ENCODE assay signal across 8 cellular contexts in the genomic region with DNA sequence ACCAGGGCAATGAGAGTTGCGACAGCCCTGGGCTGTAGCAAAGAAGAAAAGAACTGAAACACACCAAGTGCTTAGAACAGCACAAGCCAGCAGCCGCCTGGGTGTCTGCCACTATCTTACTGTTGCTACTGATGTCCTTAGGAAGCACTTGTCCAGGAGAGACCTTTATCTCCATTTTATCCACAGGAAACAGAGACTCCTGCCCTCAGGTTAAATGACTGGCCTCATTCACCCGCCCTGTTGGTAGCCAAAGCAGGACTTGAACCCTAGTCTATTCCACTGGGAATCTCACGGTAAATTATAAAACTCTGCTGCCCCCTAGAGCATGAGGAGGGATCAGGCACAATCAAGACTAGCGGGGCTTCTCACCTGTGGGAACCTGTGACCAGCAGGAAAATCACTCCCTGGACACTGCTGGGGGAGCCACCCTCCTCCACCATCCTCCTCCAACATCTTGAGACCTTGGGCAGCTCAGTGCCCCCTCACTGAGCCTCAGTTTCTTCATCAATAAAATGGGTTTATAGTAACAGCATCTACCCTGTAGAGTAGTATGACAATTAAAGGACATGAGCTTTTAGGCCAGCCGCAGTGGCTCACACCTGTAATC. TPM values are rescaled to one million over a fixed set of nuclear protein-coding genes. Genes with fewer than 3 reads are reported as not detected.
DNase-seq lines count a peak whose midpoint lies in the region; ATAC-seq and TF ChIP-seq lines count a peak whose summit lies in the region.

No MANE protein-coding gene starts in this region.

- BruUV-seq in HCT116 (replicated peaks; lab: Mats Ljungman, UMichigan), result no TSS peak
- BruUV-seq in mammary epithelial cell (replicated peaks; lab: Mats Ljungman, UMichigan), result no TSS peak

- no peaks in the 10 kb centered on the region for H3K36me3 Mint-ChIP-seq in activated T-helper 2 cell treated with anti-CD3 and anti-CD28 coated beads, Interferon-gamma antibody, Interleukin-2, Interleukin-4, amounts not matched to agents 10 μg/mL and 5 μg/mL and 100 μg/mL, durations not matched to agents 14 hours and 24 hours and 36 hours (ENCODE audit: low read depth)

- no peaks in the 10 kb centered on the region for H4K20me1 ChIP-seq in HCT116 (ENCODE audit: insufficient read depth)
- H4K20me1 ChIP-seq in mammary epithelial cell (ENCODE audit: insufficient read depth, low read length), result no peaks in the 10 kb centered on the region

- TF ChIP-seq CTCF in HCT116 (IDR thresholded peaks at IDR 0.05 in 2 of 3, conservative IDR thresholded peaks at IDR 0.05 in 1 of 3; ENCODE audit: borderline replicate concordance in 1 of 3, insufficient read depth in 1 of 3, low read depth in 2 of 3, low read length in 2 of 3) (peak; percentile 81 to 93 (median 87)), mammary epithelial cell (conservative IDR thresholded peaks at IDR 0.05 in 1 of 2, IDR thresholded peaks at IDR 0.05 in 1 of 2; ENCODE audit: extremely low read depth in 1 of 2, insufficient read depth in 1 of 2, low read depth in 1 of 2, low read length in 2 of 2) (peak; percentile 53 to 69), lower lobe of right lung (IDR thresholded peaks at IDR 0.05) (peak; percentile 65)

- H3K9me2 ChIP-seq in HCT116 (ENCODE audit: insufficient read depth), result no peaks in the 10 kb centered on the region

- H3K79me2 ChIP-seq in HCT116 (ENCODE audit: insufficient read depth, low read length) (no peaks in the 10 kb centered on the region), mammary epithelial cell (ENCODE audit: insufficient read depth, low read length) (no peaks in the 10 kb centered on the region)

- RAD21 ChIA-PET in HCT116 (lab: Charles Lee; ENCODE audit: low non-redundant PET in 1 of 2, low total read pairs in 2 of 2, uncharacterized antibody in 2 of 2, unreplicated experiment in 2 of 2), result interaction anchor here (0.7 kb wide), 2 partner anchors 47 to 103 kb away, joined by 3 to 4 read pairs; no protein-coding TSS in a partner anchor

- no peaks in the 10 kb centered on the region for H3K9me3 Mint-ChIP-seq in activated T-helper 2 cell treated with anti-CD3 and anti-CD28 coated beads, Interferon-gamma antibody, Interleukin-2, Interleukin-4, amounts not matched to agents 10 μg/mL and 5 μg/mL and 100 μg/mL, durations not matched to agents 14 hours and 24 hours and 36 hours

- in situ Hi-C loops in mammary epithelial cell (cut with MboI; ENCODE audit: low sequenced_read_pairs in 2 of 2), result loop anchor here in 1 of 2 donors (10.0 kb wide), 1 partner anchor 415 kb away; no protein-coding TSS in a partner anchor

- peaks cover 3 to 4% of the 10 kb centered on the region in 2 experiments; a peak in 2 of 4 replicates for H3K4me1 ChIP-seq in HCT116 (ENCODE audit: control insufficient read depth in 1 of 2, insufficient read depth in 2 of 2, low read length in 2 of 2)
- H3K4me1 ChIP-seq in mammary epithelial cell (ENCODE audit: insufficient read depth, low read length), result no peaks in the 10 kb centered on the region
- peaks cover 18% of the 10 kb centered on the region for H3K4me1 ChIP-seq in lower lobe of right lung

- peak; percentile 96 for ATAC-seq in HCT116
- ATAC-seq in lower lobe of right lung, result peak; percentile 65 to 75
- ATAC-seq in HG03280 (IDR thresholded peaks at IDR 0.05; ENCODE audit: unreplicated experiment), result no peak

- dilution Hi-C loops in mammary epithelial cell (cut with HindIII; ENCODE audit: low sequenced_read_pairs), result loop anchor here (10.0 kb wide), 1 partner anchor 295 kb away; no protein-coding TSS in a partner anchor

- DNase-seq in D341Med (ENCODE audit: low spot score), result peak; percentile 68
- peak; percentile 51 for DNase-seq in HCT116 (ENCODE audit: low read depth, low spot score)
- DNase-seq in OCI-M1 (lab: John Stamatoyannopoulos, UW), result peak; percentile 69
- DNase-seq in mammary epithelial cell, result no peak
- no peak for DNase-seq in lower lobe of right lung
- DNase-seq in activated T-helper 2 cell treated with anti-CD3 and anti-CD28 coated beads, Interferon-gamma antibody, Interleukin-2, Interleukin-4, amounts not matched to agents 10 μg/mL and 5 μg/mL and 100 μg/mL, durations not matched to agents 14 hours and 24 hours and 36 hours (ENCODE audit: low spot score), result no peak
- DNase-seq in occipital lobe (lab: John Stamatoyannopoulos, UW), result no peak

- H3K27me3 Mint-ChIP-seq in activated T-helper 2 cell treated with anti-CD3 and anti-CD28 coated beads, Interferon-gamma antibody, Interleukin-2, Interleukin-4, amounts not matched to agents 10 μg/mL and 5 μg/mL and 100 μg/mL, durations not matched to agents 14 hours and 24 hours and 36 hours (ENCODE audit: low read depth), result no peaks in the 10 kb centered on the region

- intact Hi-C loops in HCT116 (cut with micrococcal nuclease) (loop anchor here (1.0 kb wide), 2 partner anchors 94 to 416 kb away; no protein-coding TSS in a partner anchor), mammary epithelial cell (cut with micrococcal nuclease) (loop anchor here (1.0 kb wide), 2 partner anchors 94 to 416 kb away; no protein-coding TSS in a partner anchor), lower lobe of right lung (cut with DNase I) (loop anchor here (10.0 kb wide), 1 partner anchor 95 kb away; no protein-coding TSS in a partner anchor)
- intact Hi-C loops in activated T-helper 2 cell treated with anti-CD3 and anti-CD28 coated beads, Interferon-gamma antibody, Interleukin-2, Interleukin-4, amounts not matched to agents 10 μg/mL and 5 μg/mL and 100 μg/mL, durations not matched to agents 14 hours and 24 hours and 36 hours (cut with micrococcal nuclease), result loop anchor here (1.0 kb wide), 2 partner anchors 94 to 416 kb away; no protein-coding TSS in a partner anchor

- H3K9me3 ChIP-seq in HCT116 (ENCODE audit: control insufficient read depth in 1 of 2, insufficient read depth in 1 of 2, low read depth in 1 of 2, low read length in 2 of 2) (no peaks in the 10 kb centered on the region), mammary epithelial cell (replicated peaks; ENCODE audit: insufficient read depth, low read length) (no peaks in the 10 kb centered on the region), lower lobe of right lung (no peaks in the 10 kb centered on the region)

- no peak overlapping the region for H3K27ac Mint-ChIP-seq in activated T-helper 2 cell treated with anti-CD3 and anti-CD28 coated beads, Interferon-gamma antibody, Interleukin-2, Interleukin-4, amounts not matched to agents 10 μg/mL and 5 μg/mL and 100 μg/mL, durations not matched to agents 14 hours and 24 hours and 36 hours

- POLR2A ChIA-PET in HCT116 (lab: Charles Lee), result no interaction called here

- H3K4me3 Mint-ChIP-seq in activated T-helper 2 cell treated with anti-CD3 and anti-CD28 coated beads, Interferon-gamma antibody, Interleukin-2, Interleukin-4, amounts not matched to agents 10 μg/mL and 5 μg/mL and 100 μg/mL, durations not matched to agents 14 hours and 24 hours and 36 hours (ENCODE audit: low read depth), result no peak overlapping the region

- no peak overlapping the region for H3K4me2 ChIP-seq in HCT116 (ENCODE audit: low read length)
- H3K4me2 ChIP-seq in mammary epithelial cell (ENCODE audit: insufficient read depth, low read depth, low read length), result no peak overlapping the region

- TF ChIP-seq RAD21 in HCT116 (IDR thresholded peaks at IDR 0.05; ENCODE audit: low read depth), result peak; percentile 94

- H3K4me3 ChIP-seq in HCT116 (replicated peaks in 1 of 2; ENCODE audit: low read depth in 1 of 2, low read length in 2 of 2), result no peak overlapping the region
- H3K4me3 ChIP-seq in mammary epithelial cell (replicated peaks in 1 of 3; ENCODE audit: insufficient read depth in 1 of 3, low read depth in 2 of 3, low read length in 3 of 3), result no peak overlapping the region
- H3K4me3 ChIP-seq in lower lobe of right lung, result no peak overlapping the region

- no peak for TF ChIP-seq POLR2A in HCT116 (IDR thresholded peaks at IDR 0.05; ENCODE audit: borderline replicate concordance, extremely low read depth, insufficient read depth, insufficient read length)

- H3K27ac ChIP-seq in HCT116 (ENCODE audit: low read depth, low read length) (no peak overlapping the region), mammary epithelial cell (ENCODE audit: insufficient read depth, low read depth, low read length) (no peak overlapping the region), lower lobe of right lung (no peak overlapping the region)

- 58% methylated on average over 4 of the region's 6 CpGs for WGBS in mammary epithelial cell (ENCODE audit: low coverage, missing lambda C conversion rate)

- CTCF ChIA-PET in HCT116 (lab: Charles Lee), result interaction anchor here (0.7 to 1.7 kb wide), 16 partner anchors 11 to 416 kb away, joined by 3 to 8 read pairs (median 4); a partner anchor contains a TSS
- CTCF ChIA-PET in mammary epithelial cell (lab: Charles Lee; ENCODE audit: low non-redundant PET), result no interaction called here

- H3K36me3 ChIP-seq in HCT116 (ENCODE audit: control insufficient read depth in 1 of 2, insufficient read depth in 2 of 2, low read length in 2 of 2) (no peaks in the 10 kb centered on the region), mammary epithelial cell (ENCODE audit: insufficient read depth, low read length) (no peaks in the 10 kb centered on the region), lower lobe of right lung (no peaks in the 10 kb centered on the region)

- H3K27me3 ChIP-seq in HCT116 (ENCODE audit: insufficient read depth, low read length), result no peaks in the 10 kb centered on the region
- H3K27me3 ChIP-seq in mammary epithelial cell (ENCODE audit: insufficient read depth, low read length), result no peaks in the 10 kb centered on the region
- no peaks in the 10 kb centered on the region for H3K27me3 ChIP-seq in lower lobe of right lung (ENCODE audit: low read depth)

- H2AFZ ChIP-seq in HCT116 (ENCODE audit: low read depth, low read length, poor library complexity, severe bottlenecking) (no peak overlapping the region), mammary epithelial cell (ENCODE audit: low read depth, low read length) (no peak overlapping the region)

- no peak overlapping the region for H3K9ac ChIP-seq in HCT116 (ENCODE audit: low read length)
- no peak overlapping the region for H3K9ac ChIP-seq in mammary epithelial cell (ENCODE audit: insufficient read depth, low read length)

- no peaks in the 10 kb centered on the region for H3K4me1 Mint-ChIP-seq in activated T-helper 2 cell treated with anti-CD3 and anti-CD28 coated beads, Interferon-gamma antibody, Interleukin-2, Interleukin-4, amounts not matched to agents 10 μg/mL and 5 μg/mL and 100 μg/mL, durations not matched to agents 14 hours and 24 hours and 36 hours (ENCODE audit: low read depth)

TF ChIP-seq in HCT116, 20 proteins besides CTCF, POLR2A, EP300 and RAD21 (continues in another document):
- no peak for TF ChIP-seq ZFX (IDR thresholded peaks at IDR 0.05)
- TF ChIP-seq FOSL1 (IDR thresholded peaks at IDR 0.05; ENCODE audit: low read depth), result no peak
- TF ChIP-seq SIN3A (IDR thresholded peaks at IDR 0.05; ENCODE audit: low read depth), result no peak
- no peak for TF ChIP-seq JUND (IDR thresholded peaks at IDR 0.05)

RNA-seq across cellular contexts. Expression of a gene that starts 20.5 kb away (rescaled TPM):
- total RNA-seq in HCT116 (2021; ENCODE audit: unreplicated experiment), result 10.4 TPM
- polyA plus RNA-seq in HCT116 (2012), result 9.7 and 12.2 TPM in 2 replicates
- under 1 TPM in 1 of 2 donors, not detected in 1; 0.33 TPM for total RNA-seq in mammary epithelial cell
- not detected for polyA plus RNA-seq in mammary epithelial cell
- not detected for polyA minus RNA-seq in mammary epithelial cell
- 7.3 TPM for total RNA-seq in lower lobe of right lung
- total RNA-seq in activated T-helper 2 cell treated with anti-CD3 and anti-CD28 coated beads, Interferon-gamma antibody, Interleukin-2, Interleukin-4, amounts not matched to agents 10 μg/mL and 5 μg/mL and 100 μg/mL, durations not matched to agents 14 hours and 24 hours and 36 hours, result 72.5 and 73.5 TPM in 2 replicates
- 4.1 TPM for total RNA-seq in occipital lobe

Comparison
In these comparisons a context has a peak if more than half of its experiments do, and no peak if none do; other contexts are left out.
1. DNase-seq: peak in D341Med (single experiment), HCT116 (single experiment) and OCI-M1 (single experiment); none in mammary epithelial cell (single experiment), lower lobe of right lung (single experiment), activated T-helper 2 cell treated with anti-CD3 and anti-CD28 coated beads, Interferon-gamma antibody, Interleukin-2, Interleukin-4, amounts not matched to agents 10 μg/mL and 5 μg/mL and 100 μg/mL, durations not matched to agents 14 hours and 24 hours and 36 hours (single experiment) and occipital lobe (single experiment).
2. Peak in every context shown above with its lines, with median percentiles within 50 percentile points of each other: CTCF ChIP-seq.